ENCODE assay signal across 1 cellular context in the genomic region with DNA sequence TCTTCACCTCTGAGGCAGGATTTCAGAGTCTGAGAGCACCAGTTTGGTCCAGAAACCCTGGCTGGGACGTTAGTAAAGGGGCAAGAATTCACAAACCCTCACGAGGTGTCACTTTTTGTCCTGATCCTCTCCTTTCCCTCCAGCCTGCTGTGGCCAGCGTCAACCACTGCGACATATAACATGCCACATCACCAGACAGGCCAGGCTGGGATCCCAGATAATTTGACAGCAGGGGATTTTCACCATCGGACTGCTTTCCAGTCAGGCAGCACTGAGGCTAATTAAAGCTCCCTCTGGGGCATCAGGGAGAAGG.
TF ChIP-seq lines count a peak whose summit lies in the region.

No MANE protein-coding gene starts in this region.

TF ChIP-seq in H1, 55 proteins besides CTCF, POLR2A, EP300 and RAD21 (continued from another document):
- TF ChIP-seq E2F6 (IDR thresholded peaks at IDR 0.05) (0 out of 2 replicates have a peak, but pooled peaks have one; percentile 60), SAP30 (IDR thresholded peaks at IDR 0.05; ENCODE audit: insufficient read depth, insufficient replicate concordance, low read length) (no peak), CREB1 (IDR thresholded peaks at IDR 0.05) (peak; percentile 6; the same call in 1 of the 2 replicates)
